In genomic region chr3:179068779-179069530, GRCh38 we compare ENCODE assay signal across 8 cellular contexts. TPM values are rescaled to one million over a fixed set of nuclear protein-coding genes. Genes with fewer than 3 reads are reported as not detected.
DNase-seq lines count a peak whose midpoint lies in the region; ATAC-seq and TF ChIP-seq lines count a peak whose summit lies in the region.

No MANE protein-coding gene starts in this region.

- intact Hi-C loops in PC-3 (cut with micrococcal nuclease), result loop anchor here (1.0 kb wide), 4 partner anchors 78 to 252 kb away; no protein-coding TSS in a partner anchor
- intact Hi-C loops in naive thymus-derived CD4-positive, alpha-beta T cell (cut with micrococcal nuclease), result no loop called here

- in situ Hi-C loops in astrocyte of the spinal cord (cut with HindIII; ENCODE audit: low sequenced_read_pairs), result no loop called here

- BruUV-seq in PC-3 (replicated peaks; lab: Mats Ljungman, UMichigan), result no TSS peak

- H3K36me3 ChIP-seq in PC-3 (ENCODE audit: low read depth, low read length), result no peaks in the 10 kb centered on the region
- H3K36me3 ChIP-seq in naive thymus-derived CD4-positive, alpha-beta T cell (ENCODE audit: control insufficient read depth in 2 of 3, insufficient read depth in 3 of 3, low read length in 3 of 3), result peaks cover 0 to 19% (median 5%) of the 10 kb centered on the region in 3 experiments

- peaks cover 3 to 34% (median 27%) of the 10 kb centered on the region in 5 donors for H3K36me3 Mint-ChIP-seq in naive thymus-derived CD4-positive, alpha-beta T cell

- no peak overlapping the region for H2AFZ ChIP-seq in PC-3 (ENCODE audit: low read length)

- no peak overlapping the region for H3K27ac ChIP-seq in PC-3 (ENCODE audit: low read length)
- H3K27ac ChIP-seq in naive thymus-derived CD4-positive, alpha-beta T cell (ENCODE audit: low read depth, low read length), result no peak overlapping the region

- DNase-seq in AG04449 (ENCODE audit: low read depth, low spot score) (no peak), PC-3 (peak; percentile 30), astrocyte of the spinal cord (ENCODE audit: low read depth, low spot score) (peak; percentile 23), NCI-H187 treated with DMSO at 0.1 percent for 48 hours (lab: John Stamatoyannopoulos, UW) (no peak), NCI-H2227 (lab: John Stamatoyannopoulos, UW; ENCODE audit: unreplicated experiment) (no peak)
- DNase-seq in naive thymus-derived CD4-positive, alpha-beta T cell, result peak in 4 of 9 donors; percentile 11 to 44 (median 20)

- peak overlapping the region in 6 of 9 donors; percentile 2 to 48 (median 8) for H3K27ac Mint-ChIP-seq in naive thymus-derived CD4-positive, alpha-beta T cell

- H3K79me2 ChIP-seq in PC-3 (ENCODE audit: low read length), result peaks cover 15% of the 10 kb centered on the region

- no peaks in the 10 kb centered on the region for H3K9me3 Mint-ChIP-seq in naive thymus-derived CD4-positive, alpha-beta T cell

- H3K9ac ChIP-seq in PC-3 (ENCODE audit: low read length), result no peak overlapping the region

- TF ChIP-seq CTCF in AG04449 (IDR thresholded peaks at IDR 0.05; ENCODE audit: insufficient read depth, low read length, missing control alignments) (peak; percentile 37), GM12873 (IDR thresholded peaks at IDR 0.05; ENCODE audit: insufficient read depth, low read depth, low read length, missing control alignments) (peak; percentile 52), PC-3 (conservative IDR thresholded peaks at IDR 0.05; ENCODE audit: low read depth, low read length) (peak; percentile 82), astrocyte of the spinal cord (IDR thresholded peaks at IDR 0.05; ENCODE audit: low read depth, low read length) (peak; percentile 49)

- no peaks in the 10 kb centered on the region for H3F3A ChIP-seq in PC-3 (ENCODE audit: low read length, unreplicated experiment)

- ATAC-seq in PC-3, result no peak
- ATAC-seq in naive thymus-derived CD4-positive, alpha-beta T cell, result no peak
- no peak for ATAC-seq in HG03442 (IDR thresholded peaks at IDR 0.05; ENCODE audit: unreplicated experiment)

- H3K27me3 Mint-ChIP-seq in naive thymus-derived CD4-positive, alpha-beta T cell, result no peaks in the 10 kb centered on the region

- H3K4me3 Mint-ChIP-seq in naive thymus-derived CD4-positive, alpha-beta T cell, result peak overlapping the region in 9 of 10 donors; percentile 0 to 97 (median 35)

- no peaks in the 10 kb centered on the region for H3K27me3 ChIP-seq in PC-3 (ENCODE audit: low read length)
- H3K27me3 ChIP-seq in naive thymus-derived CD4-positive, alpha-beta T cell (ENCODE audit: control insufficient read depth in 2 of 2, insufficient read depth in 2 of 2, low read length in 2 of 2), result no peaks in the 10 kb centered on the region

- POLR2A ChIA-PET in AG04449 (lab: Yijun Ruan, JAX) (no interaction called here), PC-3 (lab: Charles Lee; ENCODE audit: unreplicated experiment) (interaction anchor here (0.7 kb wide), 1 partner anchor 179 kb away, joined by 5 read pairs; no protein-coding TSS in a partner anchor)
- POLR2A ChIA-PET in naive thymus-derived CD4-positive, alpha-beta T cell (lab: Charles Lee), result interaction anchor here (0.6 to 4.8 kb wide), 6 partner anchors 27 to 186 kb away, joined by 3 to 41 read pairs (median 5); partner anchors contain the start of gene PIK3CA

- H3K4me2 ChIP-seq in PC-3 (ENCODE audit: low read length), result no peak overlapping the region

- H3K4me1 ChIP-seq in PC-3 (ENCODE audit: insufficient read depth, low read length), result peaks cover 19% of the 10 kb centered on the region
- H3K4me1 ChIP-seq in naive thymus-derived CD4-positive, alpha-beta T cell (ENCODE audit: control insufficient read depth in 2 of 2, insufficient read depth in 2 of 2, low read length in 2 of 2), result peaks cover 9 to 13% of the 10 kb centered on the region in 2 donors

- H4K20me1 ChIP-seq in PC-3 (ENCODE audit: low read length), result no peaks in the 10 kb centered on the region

- peak overlapping the region; percentile 92 for H3K4me3 ChIP-seq in AG04449 (ENCODE audit: low read depth, low read length)
- no peak overlapping the region for H3K4me3 ChIP-seq in PC-3 (ENCODE audit: low read length)
- peak overlapping the region; percentile 70 for H3K4me3 ChIP-seq in astrocyte of the spinal cord (ENCODE audit: low read depth, low read length)
- H3K4me3 ChIP-seq in naive thymus-derived CD4-positive, alpha-beta T cell (ENCODE audit: low read length), result no peak overlapping the region

- peaks cover 33 to 89% (median 59%) of the 10 kb centered on the region in 7 donors for H3K4me1 Mint-ChIP-seq in naive thymus-derived CD4-positive, alpha-beta T cell

- CTCF ChIA-PET in AG04449 (lab: Yijun Ruan, JAX) (interaction anchor here (0.6 to 6.5 kb wide), 24 partner anchors 9 to 633 kb away, joined by 3 to 76 read pairs (median 4); no protein-coding TSS in a partner anchor), PC-3 (lab: Charles Lee) (interaction anchor here (0.5 to 0.6 kb wide), 2 partner anchors 248 to 489 kb away, joined by 3 read pairs; no protein-coding TSS in a partner anchor)
- CTCF ChIA-PET in naive thymus-derived CD4-positive, alpha-beta T cell (lab: Charles Lee), result interaction anchor here (0.6 to 1.4 kb wide), 5 partner anchors 30 to 493 kb away, joined by 3 to 4 read pairs (median 3); no protein-coding TSS in a partner anchor

- H3K9me3 ChIP-seq in PC-3 (ENCODE audit: low read length), result no peaks in the 10 kb centered on the region
- no peaks in the 10 kb centered on the region for H3K9me3 ChIP-seq in naive thymus-derived CD4-positive, alpha-beta T cell (ENCODE audit: control insufficient read depth in 2 of 3, low read length in 3 of 3)

- no peaks in the 10 kb centered on the region for H3K9me2 ChIP-seq in PC-3 (replicated peaks; ENCODE audit: low read length)

RNA-seq across cellular contexts. Expression of gene ZMAT3, which starts 2.7 kb away (rescaled TPM):
- total RNA-seq in PC-3 (2014; rRNA removed), result 2.0 and 2.9 TPM in 2 replicates
- 10 to 100 TPM; 20.6 to 23.7 (median 21.7) TPM for total RNA-seq in naive thymus-derived CD4-positive, alpha-beta T cell
- polyA plus RNA-seq in naive thymus-derived CD4-positive, alpha-beta T cell, result 10 to 100 TPM; 16.7 to 26.0 TPM

Comparison
In these comparisons a context has a peak if more than half of its experiments do, and no peak if none do; other contexts are left out.
1. DNase-seq: peak in PC-3 (single experiment) and astrocyte of the spinal cord (single experiment); none in AG04449 (single experiment), NCI-H187 treated with DMSO at 0.1 percent for 48 hours (single experiment) and NCI-H2227 (single experiment).
2. H3K4me3 ChIP-seq: peak in AG04449 (single experiment) and astrocyte of the spinal cord (single experiment); none in PC-3 (single experiment) and naive thymus-derived CD4-positive, alpha-beta T cell (single experiment).
3. Peak in every context shown above with its lines, with median percentiles within 50 percentile points of each other: CTCF ChIP-seq.